Comparison of ENCODE assay signal across 10 cellular contexts in genomic region chr17:75688209-75688771, GRCh38. TPM values are rescaled to one million over a fixed set of nuclear protein-coding genes. Genes with fewer than 3 reads are reported as not detected.
A peak's percentile ranks its signal among the peaks of the same experiment; 100 is the strongest.
DNase-seq lines count a peak whose midpoint lies in the region; ATAC-seq lines count a peak whose summit lies in the region.
"Had no signal": no experiment of that assay in that cellular context is flagged by ENCODE, and none has a peak within 500 bp of the region (broad histone marks: within the 10 kb centered on the region; RNA-seq: fewer than 3 reads in every experiment).

No MANE protein-coding gene starts in this region.

- ATAC-seq in HG03135 (IDR thresholded peaks at IDR 0.05; ENCODE audit: unreplicated experiment) (no peak), GM21526 (IDR thresholded peaks at IDR 0.05; ENCODE audit: low FRiP score, unreplicated experiment) (no peak), HG03469 (IDR thresholded peaks at IDR 0.05; ENCODE audit: unreplicated experiment) (no peak), GM18502 (IDR thresholded peaks at IDR 0.05; ENCODE audit: poor library complexity, unreplicated experiment) (no peak)

- H3K27me3 ChIP-seq in duodenal mucosa (ENCODE audit: control insufficient read depth in 1 of 2, insufficient read depth in 2 of 2, low read length in 2 of 2), result no peaks in the 10 kb centered on the region

- peaks cover 0 to 19% of the 10 kb centered on the region in 2 donors for H3K36me3 ChIP-seq in duodenal mucosa (ENCODE audit: control insufficient read depth in 1 of 2, insufficient read depth in 2 of 2, low read length in 2 of 2)

- no peaks in the 10 kb centered on the region for H3K9me3 ChIP-seq in duodenal mucosa (ENCODE audit: control insufficient read depth in 1 of 2, low read length in 2 of 2)

- peak; percentile 48 for DNase-seq in Daoy (ENCODE audit: low read depth)
- peak; percentile 48 for DNase-seq in RPMI7951 (ENCODE audit: low read depth)
- peak; percentile 75 for DNase-seq in posterior vena cava (ENCODE audit: low spot score)
- DNase-seq: activated effector memory CD4-positive, alpha-beta T cell treated with Interleukin-2 at 50 U/mL for 16 hours had no signal

- H3K4me3 ChIP-seq in duodenal mucosa (ENCODE audit: low read depth in 1 of 2, low read length in 2 of 2), result no peak overlapping the region

- H3K9ac ChIP-seq in duodenal mucosa (ENCODE audit: low read depth in 1 of 2, low read length in 2 of 2), result peak overlapping the region in 1 of 2 donors; percentile 15

- intact Hi-C loops in posterior vena cava (cut with DNase I), result loop anchor here in 1 of 2 donors (5.0 kb wide), 1 partner anchor 54 kb away; no protein-coding TSS in a partner anchor

- H3K4me1 ChIP-seq in duodenal mucosa (ENCODE audit: control insufficient read depth in 1 of 2, insufficient read depth in 2 of 2, low read length in 2 of 2), result peaks cover 73 to 82% of the 10 kb centered on the region in 2 donors

- peak overlapping the region; percentile 17 for H3K27ac ChIP-seq in duodenal mucosa (ENCODE audit: low read depth, low read length)

RNA-seq across cellular contexts. Expression of gene SAP30BP, which starts 21.2 kb away (rescaled TPM):
- total RNA-seq in Daoy (2014; rRNA removed; shearing (Covaris generic)), result 98.3 and 118 TPM in 2 replicates
- total RNA-seq in RPMI7951 (2014; rRNA removed; shearing (Covaris generic)), result 68.9 and 81.3 TPM in 2 replicates
- total RNA-seq in posterior vena cava, result 10 to 100 TPM; 56.7 to 66.1 TPM

RNA-seq across cellular contexts. Expression of gene RECQL5, which starts 21.3 kb away (rescaled TPM):
- total RNA-seq in Daoy (2014; rRNA removed; shearing (Covaris generic)), result 17.7 and 18.2 TPM in 2 replicates
- total RNA-seq in RPMI7951 (2014; rRNA removed; shearing (Covaris generic)), result 6.0 and 9.6 TPM in 2 replicates
- 10 to 100 TPM; 14.5 to 14.8 TPM for total RNA-seq in posterior vena cava

RNA-seq across cellular contexts. Expression of gene ITGB4, which starts 33.0 kb away (rescaled TPM):
- 3.6 and 3.9 TPM in 2 replicates for total RNA-seq in Daoy (2014; rRNA removed; shearing (Covaris generic))
- 0.36 and 0.39 TPM in 2 replicates for total RNA-seq in RPMI7951 (2014; rRNA removed; shearing (Covaris generic))
- 10 to 100 TPM; 39.4 to 46.6 TPM for total RNA-seq in posterior vena cava

RNA-seq across cellular contexts. Expression of gene SMIM5, which starts 55.1 kb away (rescaled TPM):
- not detected in 2 replicates for total RNA-seq in Daoy (2014; rRNA removed; shearing (Covaris generic))
- total RNA-seq in RPMI7951 (2014; rRNA removed; shearing (Covaris generic)), result not detected in 2 replicates
- under 1 TPM; 0.38 to 0.97 TPM for total RNA-seq in posterior vena cava
- total RNA-seq: pulmonary artery endothelial cell had no signal
